ENCODE assay signal across 1 cellular context in the genomic region with DNA sequence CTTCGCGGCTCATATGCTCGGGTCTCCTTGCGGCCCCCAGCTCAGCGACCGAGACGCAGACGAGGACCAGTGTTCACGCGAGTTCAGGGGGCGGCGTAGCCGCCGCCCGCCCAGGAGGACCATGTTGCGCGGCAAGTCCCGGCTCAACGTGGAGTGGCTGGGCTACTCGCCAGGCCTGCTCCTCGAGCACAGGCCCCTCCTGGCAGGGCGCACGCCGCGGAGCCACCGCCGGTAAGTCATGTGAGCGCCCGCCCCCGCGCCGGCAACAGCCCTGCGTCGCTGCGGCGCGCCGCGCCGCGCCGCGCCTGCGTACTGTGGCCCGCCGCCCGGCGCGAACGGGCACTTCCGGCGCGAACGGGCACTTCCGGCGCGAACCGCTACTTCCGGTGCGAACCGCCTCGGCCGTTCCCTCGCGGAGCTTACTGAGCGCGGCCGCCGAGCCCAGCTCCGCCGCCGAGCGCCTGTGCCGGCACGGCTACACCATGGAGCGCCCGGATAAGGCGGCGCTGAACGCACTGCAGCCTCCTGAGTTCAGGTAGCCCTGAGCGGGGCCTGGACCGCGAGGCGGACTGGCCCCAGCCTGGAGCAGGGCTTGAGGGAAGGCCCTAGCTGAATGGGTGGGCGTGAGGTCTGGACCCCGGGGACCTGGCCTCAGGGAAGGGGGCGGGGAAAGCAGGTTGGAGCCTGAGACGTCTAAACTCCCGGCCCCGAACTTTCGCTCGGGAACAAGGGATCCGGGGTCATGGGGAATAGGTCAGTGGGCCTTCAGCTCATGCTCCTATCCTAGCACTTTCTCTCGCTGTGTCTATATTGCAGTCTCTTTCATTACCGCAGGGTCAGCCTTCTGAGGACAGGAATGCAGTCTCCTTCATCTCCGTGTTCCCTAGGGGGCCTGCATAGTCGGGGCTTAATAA.
TF ChIP-seq lines count a peak whose summit lies in the region.

A gene with protein sequence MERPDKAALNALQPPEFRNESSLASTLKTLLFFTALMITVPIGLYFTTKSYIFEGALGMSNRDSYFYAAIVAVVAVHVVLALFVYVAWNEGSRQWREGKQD (plus strand): TSS at position 380 of the 914 bp plus-strand sequence. CDS start 103 bp downstream, at position 483.

TF ChIP-seq in HepG2, 621 proteins besides CTCF, POLR2A, EP300 and RAD21 (continued from another document and continues in another):
- TF ChIP-seq ZNF280B (CRISPR knock-in tag; IDR thresholded peaks at IDR 0.05; ENCODE audit: borderline replicate concordance), result no peak
- TF ChIP-seq, protein P1, sequence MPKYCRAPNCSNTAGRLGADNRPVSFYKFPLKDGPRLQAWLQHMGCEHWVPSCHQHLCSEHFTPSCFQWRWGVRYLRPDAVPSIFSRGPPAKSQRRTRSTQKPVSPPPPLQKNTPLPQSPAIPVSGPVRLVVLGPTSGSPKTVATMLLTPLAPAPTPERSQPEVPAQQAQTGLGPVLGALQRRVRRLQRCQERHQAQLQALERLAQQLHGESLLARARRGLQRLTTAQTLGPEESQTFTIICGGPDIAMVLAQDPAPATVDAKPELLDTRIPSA (CRISPR knock-in tag; IDR thresholded peaks at IDR 0.05; ENCODE audit: borderline replicate concordance), result no peak
- TF ChIP-seq ZNF674 (CRISPR knock-in tag; IDR thresholded peaks at IDR 0.05; ENCODE audit: low read depth), result no peak
- TF ChIP-seq MLLT10 (CRISPR knock-in tag; IDR thresholded peaks at IDR 0.05), result no peak
- no peak for TF ChIP-seq KDM6A (CRISPR knock-in tag; IDR thresholded peaks at IDR 0.05; ENCODE audit: low read depth)
- TF ChIP-seq HES4 (CRISPR knock-in tag; IDR thresholded peaks at IDR 0.05; ENCODE audit: borderline replicate concordance), result no peak
- 0 out of 2 replicates have a peak, but pooled peaks have one; percentile 46 for TF ChIP-seq ZSCAN31 (CRISPR knock-in tag; IDR thresholded peaks at IDR 0.05; ENCODE audit: low read depth)
- TF ChIP-seq CCAR2 (optimal IDR thresholded peaks at IDR 0.05; ENCODE audit: low read depth, low read length), result no peak
- 0 out of 2 replicates have a peak, but pooled peaks have one; percentile 69 for TF ChIP-seq SALL2 (CRISPR knock-in tag; IDR thresholded peaks at IDR 0.05)
- TF ChIP-seq ELF1 (CRISPR knock-in tag; IDR thresholded peaks at IDR 0.05), result 0 out of 2 replicates have a peak, but pooled peaks have one; percentile 34
- TF ChIP-seq RBM39 (IDR thresholded peaks at IDR 0.05; ENCODE audit: low read depth, low read length, poor library complexity, severe bottlenecking), result no peak
- no peak for TF ChIP-seq ZNF225 (CRISPR knock-in tag; IDR thresholded peaks at IDR 0.05)
- TF ChIP-seq RXRB (CRISPR knock-in tag; IDR thresholded peaks at IDR 0.05; ENCODE audit: borderline replicate concordance), result no peak
- no peak for TF ChIP-seq TEF (CRISPR knock-in tag; IDR thresholded peaks at IDR 0.05)
- TF ChIP-seq ZNF44 (CRISPR knock-in tag; IDR thresholded peaks at IDR 0.05), result no peak
- TF ChIP-seq NCOR1 (IDR thresholded peaks at IDR 0.05; ENCODE audit: borderline replicate concordance, low read length), result no peak
- TF ChIP-seq SIN3B (IDR thresholded peaks at IDR 0.05; ENCODE audit: low read length), result no peak
- peak; percentile 33; the same call in 1 of the 2 replicates for TF ChIP-seq KLF12 (CRISPR knock-in tag; IDR thresholded peaks at IDR 0.05; ENCODE audit: borderline replicate concordance)
- TF ChIP-seq, protein P2, sequence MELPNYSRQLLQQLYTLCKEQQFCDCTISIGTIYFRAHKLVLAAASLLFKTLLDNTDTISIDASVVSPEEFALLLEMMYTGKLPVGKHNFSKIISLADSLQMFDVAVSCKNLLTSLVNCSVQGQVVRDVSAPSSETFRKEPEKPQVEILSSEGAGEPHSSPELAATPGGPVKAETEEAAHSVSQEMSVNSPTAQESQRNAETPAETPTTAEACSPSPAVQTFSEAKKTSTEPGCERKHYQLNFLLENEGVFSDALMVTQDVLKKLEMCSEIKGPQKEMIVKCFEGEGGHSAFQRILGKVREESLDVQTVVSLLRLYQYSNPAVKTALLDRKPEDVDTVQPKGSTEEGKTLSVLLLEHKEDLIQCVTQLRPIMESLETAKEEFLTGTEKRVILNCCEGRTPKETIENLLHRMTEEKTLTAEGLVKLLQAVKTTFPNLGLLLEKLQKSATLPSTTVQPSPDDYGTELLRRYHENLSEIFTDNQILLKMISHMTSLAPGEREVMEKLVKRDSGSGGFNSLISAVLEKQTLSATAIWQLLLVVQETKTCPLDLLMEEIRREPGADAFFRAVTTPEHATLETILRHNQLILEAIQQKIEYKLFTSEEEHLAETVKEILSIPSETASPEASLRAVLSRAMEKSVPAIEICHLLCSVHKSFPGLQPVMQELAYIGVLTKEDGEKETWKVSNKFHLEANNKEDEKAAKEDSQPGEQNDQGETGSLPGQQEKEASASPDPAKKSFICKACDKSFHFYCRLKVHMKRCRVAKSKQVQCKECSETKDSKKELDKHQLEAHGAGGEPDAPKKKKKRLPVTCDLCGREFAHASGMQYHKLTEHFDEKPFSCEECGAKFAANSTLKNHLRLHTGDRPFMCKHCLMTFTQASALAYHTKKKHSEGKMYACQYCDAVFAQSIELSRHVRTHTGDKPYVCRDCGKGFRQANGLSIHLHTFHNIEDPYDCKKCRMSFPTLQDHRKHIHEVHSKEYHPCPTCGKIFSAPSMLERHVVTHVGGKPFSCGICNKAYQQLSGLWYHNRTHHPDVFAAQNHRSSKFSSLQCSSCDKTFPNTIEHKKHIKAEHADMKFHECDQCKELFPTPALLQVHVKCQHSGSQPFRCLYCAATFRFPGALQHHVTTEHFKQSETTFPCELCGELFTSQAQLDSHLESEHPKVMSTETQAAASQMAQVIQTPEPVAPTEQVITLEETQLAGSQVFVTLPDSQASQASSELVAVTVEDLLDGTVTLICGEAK (IDR thresholded peaks at IDR 0.05), result peak; percentile 42
- TF ChIP-seq, protein P2 (CRISPR knock-in tag; IDR thresholded peaks at IDR 0.05), result no peak; the same call in 1 of the 2 replicates
- no peak for TF ChIP-seq MTA1 (CRISPR knock-in tag; IDR thresholded peaks at IDR 0.05; ENCODE audit: borderline replicate concordance)
- TF ChIP-seq HOXA3 (CRISPR knock-in tag; IDR thresholded peaks at IDR 0.05), result peak; percentile 83
- peak; percentile 33; the same call in 1 of the 2 replicates for TF ChIP-seq BCL3 (CRISPR knock-in tag; IDR thresholded peaks at IDR 0.05)
- peak in 1 of 2 experiments; percentile 45; a peak in 1 of 4 replicates for TF ChIP-seq HMGXB4 (CRISPR knock-in tag; IDR thresholded peaks at IDR 0.05; ENCODE audit: borderline replicate concordance in 1 of 2, low read depth in 1 of 2)
- TF ChIP-seq ZNF101 (CRISPR knock-in tag; IDR thresholded peaks at IDR 0.05; ENCODE audit: borderline replicate concordance, low read depth), result no peak
- no peak; the same call in 1 of the 2 replicates for TF ChIP-seq PAX8 (CRISPR knock-in tag; IDR thresholded peaks at IDR 0.05; ENCODE audit: borderline replicate concordance)
- no peak for TF ChIP-seq DMTF1 (CRISPR knock-in tag; IDR thresholded peaks at IDR 0.05)
- TF ChIP-seq KAT8 (CRISPR knock-in tag; IDR thresholded peaks at IDR 0.05), result peak; percentile 68
- no peak for TF ChIP-seq MEIS1 (CRISPR knock-in tag; IDR thresholded peaks at IDR 0.05; ENCODE audit: borderline replicate concordance)
- TF ChIP-seq ZNF746 (CRISPR knock-in tag; IDR thresholded peaks at IDR 0.05), result peak; percentile 21; the same call in 1 of the 2 replicates
- no peak for TF ChIP-seq PHF21A (CRISPR knock-in tag; IDR thresholded peaks at IDR 0.05)
- no peak for TF ChIP-seq ZSCAN12 (CRISPR knock-in tag; IDR thresholded peaks at IDR 0.05)
- TF ChIP-seq ZNF121 (CRISPR knock-in tag; IDR thresholded peaks at IDR 0.05), result no peak
- no peak for TF ChIP-seq NFYC (CRISPR knock-in tag; IDR thresholded peaks at IDR 0.05)
- TF ChIP-seq ZNF749 (CRISPR knock-in tag; IDR thresholded peaks at IDR 0.05; ENCODE audit: borderline replicate concordance), result no peak
- no peak for TF ChIP-seq CERS6 (CRISPR knock-in tag; IDR thresholded peaks at IDR 0.05)
- TF ChIP-seq ZBTB7A (CRISPR knock-in tag; IDR thresholded peaks at IDR 0.05), result no peak
- TF ChIP-seq MXI1 (IDR thresholded peaks at IDR 0.05; ENCODE audit: borderline replicate concordance, low read depth, low read length), result peak; percentile 65; the same call in 2 of the 3 replicates
